Comparison of ENCODE assay signal across 16 cellular contexts in genomic region chr20:35918021-35918420, GRCh38. TPM values are rescaled to one million over a fixed set of nuclear protein-coding genes. Genes with fewer than 3 reads are reported as not detected.
A peak's percentile ranks its signal among the peaks of the same experiment; 100 is the strongest.
DNase-seq lines count a peak whose midpoint lies in the region; ATAC-seq and TF ChIP-seq lines count a peak whose summit lies in the region.
"Had no signal": no experiment of that assay in that cellular context is flagged by ENCODE, and none has a peak within 500 bp of the region (broad histone marks: within the 10 kb centered on the region; RNA-seq: fewer than 3 reads in every experiment).

No MANE protein-coding gene starts in this region.

- TF ChIP-seq CTCF in progenitor cell of endocrine pancreas (IDR thresholded peaks at IDR 0.05; ENCODE audit: unreplicated experiment): no peak

- H3K27me3 Mint-ChIP-seq in activated T-cell treated with anti-CD3 and anti-CD28 coated beads, Interleukin-2, amount 50 U/mL, for 24 hours: no peaks in the 10 kb centered on the region
- H3K27me3 Mint-ChIP-seq in stimulated activated naive CD8-positive, alpha-beta T cell treated with anti-CD3 and anti-CD28 coated beads, Interleukin-15, amount 100 ng/mL, for 72 hours: no peaks in the 10 kb centered on the region
- no peaks in the 10 kb centered on the region for H3K27me3 Mint-ChIP-seq in progenitor cell of endocrine pancreas
- H3K27me3 Mint-ChIP-seq in activated naive CD8-positive, alpha-beta T cell treated with anti-CD3 and anti-CD28 coated beads, Interleukin-2, amount 50 U/mL, for 24 hours: no peaks in the 10 kb centered on the region
- H3K27me3 Mint-ChIP-seq: CD4-positive, alpha-beta T cell had no signal

- no peaks in the 10 kb centered on the region for H3K9me3 Mint-ChIP-seq in activated T-cell treated with anti-CD3 and anti-CD28 coated beads, Interleukin-2, amount 50 U/mL, for 24 hours
- no peaks in the 10 kb centered on the region for H3K9me3 Mint-ChIP-seq in stimulated activated naive CD8-positive, alpha-beta T cell treated with anti-CD3 and anti-CD28 coated beads, Interleukin-15, amount 100 ng/mL, for 72 hours
- no peaks in the 10 kb centered on the region for H3K9me3 Mint-ChIP-seq in progenitor cell of endocrine pancreas (ENCODE audit: low read depth)
- no peaks in the 10 kb centered on the region for H3K9me3 Mint-ChIP-seq in activated naive CD8-positive, alpha-beta T cell treated with anti-CD3 and anti-CD28 coated beads, Interleukin-2, amount 50 U/mL, for 24 hours
- H3K9me3 Mint-ChIP-seq: CD4-positive, alpha-beta T cell had no signal

- ATAC-seq in stimulated activated naive CD8-positive, alpha-beta T cell treated with anti-CD3 and anti-CD28 coated beads, Interleukin-15, amount 100 ng/mL, for 72 hours: no peak
- ATAC-seq in stimulated activated naive CD8-positive, alpha-beta T cell treated with anti-CD3 and anti-CD28 coated beads, Interleukin-15, Interleukin-2, amounts not matched to agents 100 U/mL and 50 U/mL, for 24 hours: no peak
- ATAC-seq in activated naive CD8-positive, alpha-beta T cell treated with anti-CD3 and anti-CD28 coated beads, Interleukin-2, amount 50 U/mL, for 24 hours: no peak
- ATAC-seq: A549 had no signal

- no peak overlapping the region for H3K4me3 Mint-ChIP-seq in activated T-cell treated with anti-CD3 and anti-CD28 coated beads, Interleukin-2, amount 50 U/mL, for 24 hours
- no peak overlapping the region for H3K4me3 Mint-ChIP-seq in stimulated activated naive CD8-positive, alpha-beta T cell treated with anti-CD3 and anti-CD28 coated beads, Interleukin-15, amount 100 ng/mL, for 72 hours
- no peak overlapping the region for H3K4me3 Mint-ChIP-seq in progenitor cell of endocrine pancreas (ENCODE audit: low read depth)
- no peak overlapping the region for H3K4me3 Mint-ChIP-seq in activated naive CD8-positive, alpha-beta T cell treated with anti-CD3 and anti-CD28 coated beads, Interleukin-2, amount 50 U/mL, for 24 hours
- H3K4me3 Mint-ChIP-seq: CD4-positive, alpha-beta T cell had no signal

- DNase-seq in activated T-cell treated with anti-CD3 and anti-CD28 coated beads, Interleukin-2, amount 50 U/mL, for 24 hours: no peak
- DNase-seq in activated T-cell treated with anti-CD3 and anti-CD28 coated beads for 4 hours: no peak
- DNase-seq in stimulated activated naive CD8-positive, alpha-beta T cell treated with anti-CD3 and anti-CD28 coated beads, Interleukin-15, amount 100 ng/mL, for 72 hours: no peak
- DNase-seq in stimulated activated naive CD8-positive, alpha-beta T cell treated with anti-CD3 and anti-CD28 coated beads, Interleukin-15, Interleukin-2, amounts not matched to agents 100 U/mL and 50 U/mL, for 24 hours: no peak
- no peak for DNase-seq in progenitor cell of endocrine pancreas (ENCODE audit: low spot score, unreplicated experiment)
- no peak for DNase-seq in activated naive CD8-positive, alpha-beta T cell treated with anti-CD3 and anti-CD28 coated beads, Interleukin-2, amount 50 U/mL, for 24 hours
- DNase-seq in NCI-H1105 (lab: John Stamatoyannopoulos, UW): no peak
- DNase-seq in stimulated activated CD4-positive, alpha-beta T cell treated with anti-CD3 and anti-CD28 coated beads, Interleukin-2, amount 100 ng/mL, for 24 hours: no peak
- DNase-seq: AML-193; Caco-2; CD4-positive, alpha-beta T cell; DMS153; DMS79; GDM1; GM23248 had no signal

- peak overlapping the region; percentile 71 for H3K27ac Mint-ChIP-seq in activated T-cell treated with anti-CD3 and anti-CD28 coated beads, Interleukin-2, amount 50 U/mL, for 24 hours
- H3K27ac Mint-ChIP-seq in stimulated activated naive CD8-positive, alpha-beta T cell treated with anti-CD3 and anti-CD28 coated beads, Interleukin-15, amount 100 ng/mL, for 72 hours: peak overlapping the region; percentile 25 to 27
- peak overlapping the region; percentile 74 for H3K27ac Mint-ChIP-seq in progenitor cell of endocrine pancreas
- no peak overlapping the region for H3K27ac Mint-ChIP-seq in activated naive CD8-positive, alpha-beta T cell treated with anti-CD3 and anti-CD28 coated beads, Interleukin-2, amount 50 U/mL, for 24 hours
- H3K27ac Mint-ChIP-seq: CD4-positive, alpha-beta T cell had no signal

- peaks cover 78% of the 10 kb centered on the region for H3K36me3 Mint-ChIP-seq in activated T-cell treated with anti-CD3 and anti-CD28 coated beads, Interleukin-2, amount 50 U/mL, for 24 hours (ENCODE audit: low read depth)
- H3K36me3 Mint-ChIP-seq in progenitor cell of endocrine pancreas (ENCODE audit: insufficient read depth): peaks cover 16% of the 10 kb centered on the region
- H3K36me3 Mint-ChIP-seq in activated naive CD8-positive, alpha-beta T cell treated with anti-CD3 and anti-CD28 coated beads, Interleukin-2, amount 50 U/mL, for 24 hours (ENCODE audit: low read depth): peaks cover 33% of the 10 kb centered on the region

- no peaks in the 10 kb centered on the region for H3K4me1 Mint-ChIP-seq in activated T-cell treated with anti-CD3 and anti-CD28 coated beads, Interleukin-2, amount 50 U/mL, for 24 hours (ENCODE audit: low read depth)
- no peaks in the 10 kb centered on the region for H3K4me1 Mint-ChIP-seq in stimulated activated naive CD8-positive, alpha-beta T cell treated with anti-CD3 and anti-CD28 coated beads, Interleukin-15, amount 100 ng/mL, for 72 hours
- H3K4me1 Mint-ChIP-seq in progenitor cell of endocrine pancreas (ENCODE audit: low read depth): no peaks in the 10 kb centered on the region
- no peaks in the 10 kb centered on the region for H3K4me1 Mint-ChIP-seq in activated naive CD8-positive, alpha-beta T cell treated with anti-CD3 and anti-CD28 coated beads, Interleukin-2, amount 50 U/mL, for 24 hours

RNA-seq across cellular contexts. Expression of gene SCAND1, which starts 36.3 kb away (rescaled TPM):
- 73.5 and 73.8 TPM in 2 replicates for total RNA-seq in progenitor cell of endocrine pancreas

RNA-seq across cellular contexts. Expression of gene CNBD2, which starts 50.4 kb away (rescaled TPM):
- 3.6 and 4.0 TPM in 2 replicates for total RNA-seq in progenitor cell of endocrine pancreas
